Comparison of ENCODE assay signal across 16 cellular contexts in genomic region chr12:100913872-100914600, GRCh38.
DNase-seq lines count a peak whose midpoint lies in the region; ATAC-seq and TF ChIP-seq lines count a peak whose summit lies in the region.
"Had no signal": no experiment of that assay in that cellular context is flagged by ENCODE, and none has a peak within 500 bp of the region (broad histone marks: within the 10 kb centered on the region; RNA-seq: fewer than 3 reads in every experiment).

No MANE protein-coding gene starts in this region.

- no peaks in the 10 kb centered on the region for H3K9me2 ChIP-seq in hepatocyte (replicated peaks; ENCODE audit: insufficient read depth)

- ATAC-seq in GM21529 (IDR thresholded peaks at IDR 0.05; ENCODE audit: unreplicated experiment) = no peak
- ATAC-seq: GM23338 had no signal

- H3K9me3 ChIP-seq in hepatocyte (ENCODE audit: low read depth) = no peaks in the 10 kb centered on the region
- H3K9me3 ChIP-seq in thyroid gland = no peaks in the 10 kb centered on the region
- H3K9me3 ChIP-seq: BLaER1, Peyer's patch had no signal

- TF ChIP-seq CTCF in AG10803 (conservative IDR thresholded peaks at IDR 0.05; ENCODE audit: low read length) = no peak
- TF ChIP-seq CTCF in epithelial cell of esophagus (IDR thresholded peaks at IDR 0.05; ENCODE audit: insufficient read depth, low read depth, low read length, missing control alignments) = no peak
- no peak for TF ChIP-seq CTCF in hepatocyte (IDR thresholded peaks at IDR 0.05; ENCODE audit: poor library complexity)
- no peak for TF ChIP-seq CTCF in thyroid gland (IDR thresholded peaks at IDR 0.05)

- intact Hi-C loops in thyroid gland (cut with DNase I) = no loop called here

- H3K27ac ChIP-seq in hepatocyte (no peak overlapping the region), thyroid gland (no peak overlapping the region)
- H3K27ac ChIP-seq: BLaER1, Peyer's patch had no signal

- H3K4me2 ChIP-seq in hepatocyte = no peak overlapping the region
- H3K4me2 ChIP-seq: BLaER1, GM23338 had no signal

- no peaks in the 10 kb centered on the region for H3K27me3 ChIP-seq in hepatocyte
- H3K27me3 ChIP-seq in thyroid gland = no peaks in the 10 kb centered on the region
- H3K27me3 ChIP-seq: BLaER1, Peyer's patch had no signal

- DNase-seq in AG10803 (ENCODE audit: low read depth) = peak; percentile 79
- peak; percentile 93 for DNase-seq in HCEC 1CT
- peak; percentile 7 for DNase-seq in epithelial cell of esophagus (ENCODE audit: low read depth)
- DNase-seq in pons (ENCODE audit: low spot score) = peak; percentile 22
- DNase-seq in NCI-H1436 treated with DMSO at 0.1 percent for 48 hours (lab: John Stamatoyannopoulos, UW) = no peak
- no peak for DNase-seq in hepatocyte (ENCODE audit: low spot score)
- no peak for DNase-seq in thyroid gland
- DNase-seq: Kasumi-1, NCI-H1930, NCI-H2171, NCI-H510A, Peyer's patch, SHP77 had no signal

- no peak overlapping the region for H2AFZ ChIP-seq in hepatocyte
- H2AFZ ChIP-seq: GM23338 had no signal

- no peaks in the 10 kb centered on the region for H4K20me1 ChIP-seq in hepatocyte (ENCODE audit: insufficient read depth, poor library complexity, severe bottlenecking)
- H4K20me1 ChIP-seq: BLaER1 had no signal

- H3K4me1 ChIP-seq in hepatocyte (ENCODE audit: insufficient read depth) = no peaks in the 10 kb centered on the region
- H3K4me1 ChIP-seq in thyroid gland = no peaks in the 10 kb centered on the region
- H3K4me1 ChIP-seq: BLaER1, Peyer's patch had no signal

- no peaks in the 10 kb centered on the region for H3K36me3 ChIP-seq in hepatocyte (replicated peaks; ENCODE audit: insufficient read depth, low read depth)
- H3K36me3 ChIP-seq in thyroid gland = no peaks in the 10 kb centered on the region
- H3K36me3 ChIP-seq: BLaER1, Peyer's patch had no signal

- H3K4me3 ChIP-seq in AG10803 (ENCODE audit: low read length) = no peak overlapping the region
- H3K4me3 ChIP-seq in epithelial cell of esophagus (ENCODE audit: low read length) = no peak overlapping the region
- no peak overlapping the region for H3K4me3 ChIP-seq in hepatocyte
- no peak overlapping the region for H3K4me3 ChIP-seq in thyroid gland (replicated peaks in 1 of 3)
- H3K4me3 ChIP-seq: BLaER1, GM23338, Peyer's patch had no signal

- no peak for TF ChIP-seq POLR2A in thyroid gland (IDR thresholded peaks at IDR 0.05)

- no peaks in the 10 kb centered on the region for H3K79me2 ChIP-seq in hepatocyte

- 70% methylated on average over 4 of the region's 4 CpGs for WGBS in hepatocyte (ENCODE audit: low lambda C conversion rate, missing lambda C conversion rate)
- 75 to 79% methylated on average over 4 of the region's 4 CpGs for WGBS in thyroid gland, 2 donors

Comparison
In these comparisons a context has a peak if more than half of its experiments do, and no peak if none do; other contexts are left out.
1. DNase-seq: peak in AG10803 (single experiment), HCEC 1CT (single experiment), epithelial cell of esophagus (single experiment) and pons (single experiment); none in NCI-H1436 treated with DMSO at 0.1 percent for 48 hours (single experiment), hepatocyte (single experiment) and thyroid gland (0 of 2).